Comparison of ENCODE assay signal across 11 cellular contexts in the genomic region with DNA sequence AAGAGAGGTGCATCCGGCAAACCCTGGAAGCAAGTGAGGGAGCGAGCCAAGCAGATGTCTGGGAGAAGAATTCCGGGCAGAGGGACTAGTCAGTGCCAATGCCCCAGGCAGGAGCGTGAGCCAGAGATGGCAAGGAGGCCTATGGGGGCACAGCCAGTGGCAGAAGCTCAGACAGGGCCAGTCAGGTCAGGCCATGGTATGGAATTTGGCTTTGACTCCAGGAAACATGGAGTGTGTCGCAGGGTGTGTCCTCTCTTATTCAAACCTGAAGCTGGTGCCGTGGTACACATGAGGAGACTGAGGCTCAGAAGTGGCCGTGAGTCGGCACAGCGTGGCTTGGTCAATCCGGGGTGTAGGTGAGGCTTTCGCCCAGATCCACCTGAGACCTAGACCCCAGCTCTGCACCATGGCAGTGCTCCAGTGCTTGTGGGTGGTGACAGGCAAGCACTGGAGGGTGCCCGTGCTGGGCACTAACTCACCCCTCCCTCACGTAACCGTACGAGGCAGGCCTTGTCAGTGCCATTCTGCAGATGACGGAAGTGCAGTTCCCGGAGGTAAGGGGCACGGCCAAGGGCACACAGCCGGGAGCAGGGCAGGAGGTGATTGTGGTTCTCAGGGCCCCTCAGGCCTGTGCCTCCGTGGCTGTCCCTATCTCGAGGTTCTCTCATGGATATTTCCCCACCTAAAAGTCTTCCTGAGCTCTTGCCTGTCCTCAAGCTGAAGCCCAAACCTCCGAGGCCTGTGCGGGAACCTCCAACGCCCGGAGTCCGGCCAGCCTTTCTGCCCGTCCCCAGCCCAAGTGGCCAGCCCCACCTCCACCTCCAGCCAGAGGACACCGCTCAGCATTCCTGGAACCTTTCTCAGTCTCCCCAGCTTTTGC. TPM values are rescaled to one million over a fixed set of nuclear protein-coding genes. Genes with fewer than 3 reads are reported as not detected.
A peak's percentile ranks its signal among the peaks of the same experiment; 100 is the strongest.
DNase-seq lines count a peak whose midpoint lies in the region; ATAC-seq and TF ChIP-seq lines count a peak whose summit lies in the region.
"Had no signal": no experiment of that assay in that cellular context is flagged by ENCODE, and none has a peak within 500 bp of the region (broad histone marks: within the 10 kb centered on the region; RNA-seq: fewer than 3 reads in every experiment).

No MANE protein-coding gene starts in this region.

- peak overlapping the region in 1 of 2 donors; percentile 75 for H3K27ac Mint-ChIP-seq in effector memory CD8-positive, alpha-beta T cell
- H3K27ac Mint-ChIP-seq: activated naive CD4-positive, alpha-beta T cell treated with anti-CD3 and anti-CD28 coated beads for 36 hours had no signal

- 87% methylated on average over 18 of the region's 28 CpGs; no CpG with 5 or more reads in 1 of the 2 experiments for WGBS in IMR-90 (ENCODE audit: extremely low coverage in 2 of 2, insufficient read length in 1 of 2), 2 experiments
- 77% methylated on average over 28 of the region's 28 CpGs for WGBS in prostate gland

- H2BK20ac ChIP-seq in IMR-90 (ENCODE audit: low read depth, low read length) = no peak overlapping the region

- TF ChIP-seq POLR2A in IMR-90 (IDR thresholded peaks at IDR 0.05; ENCODE audit: low read depth, low read length) = no peak
- no peak for TF ChIP-seq POLR2A in prostate gland (IDR thresholded peaks at IDR 0.05)

- DNase-seq in IMR-90 (no peak), prostate gland (ENCODE audit: low spot score) (peak; percentile 78), NCI-H526 (lab: John Stamatoyannopoulos, UW) (no peak)
- DNase-seq in effector memory CD8-positive, alpha-beta T cell = no peak
- DNase-seq: activated CD4-positive, alpha-beta memory T cell treated with anti-CD3 and anti-CD28 coated beads for 36 hours; activated naive CD4-positive, alpha-beta T cell treated with anti-CD3 and anti-CD28 coated beads for 36 hours; COR-L47; MM.1S had no signal

- in situ Hi-C loops in IMR-90 (cut with MboI; ENCODE audit: low sequenced_read_pairs) = no loop called here

- no peak for TF ChIP-seq RAD21 in IMR-90 (IDR thresholded peaks at IDR 0.05; ENCODE audit: low read length)

- H3K56ac ChIP-seq in IMR-90 (ENCODE audit: extremely low read depth, insufficient read depth, low read length) = no peak overlapping the region

- TF ChIP-seq CTCF in IMR-90 (conservative IDR thresholded peaks at IDR 0.05; ENCODE audit: low read depth, low read length) (no peak), prostate gland (IDR thresholded peaks at IDR 0.05) (no peak)

- ATAC-seq in IMR-90 (ENCODE audit: low read depth) (no peak), GM19351 (IDR thresholded peaks at IDR 0.05; ENCODE audit: unreplicated experiment) (no peak)
- no peak for ATAC-seq in effector memory CD8-positive, alpha-beta T cell (replicated peaks)

- H2BK15ac ChIP-seq in IMR-90 (ENCODE audit: low read depth, low read length) = no peak overlapping the region

- H3K18ac ChIP-seq in IMR-90 (ENCODE audit: low read depth, low read length) = no peak overlapping the region

- H3K9me3 ChIP-seq in IMR-90 (ENCODE audit: control insufficient read depth, insufficient read depth, low read length) (no peaks in the 10 kb centered on the region), prostate gland (no peaks in the 10 kb centered on the region)

- H3K36me3 Mint-ChIP-seq in effector memory CD8-positive, alpha-beta T cell (ENCODE audit: insufficient read depth) = peaks cover 5% of the 10 kb centered on the region
- H3K36me3 Mint-ChIP-seq: activated CD4-positive, alpha-beta memory T cell treated with anti-CD3 and anti-CD28 coated beads for 36 hours had no signal

- no peak overlapping the region for H3K4me2 ChIP-seq in IMR-90 (ENCODE audit: low read depth, low read length)

- CTCF ChIA-PET in IMR-90 (lab: Yijun Ruan, JAX) = interaction anchor here (0.7 to 1.4 kb wide), 2 partner anchors 15 to 66 kb away, joined by 5 to 6 read pairs; no protein-coding TSS in a partner anchor

- no TSS peak for BruUV-seq in IMR-90 (replicated peaks; lab: Mats Ljungman, UMichigan)

- H3K36me3 ChIP-seq in IMR-90 (ENCODE audit: control insufficient read depth, insufficient read depth, low read length) (no peaks in the 10 kb centered on the region), prostate gland (no peaks in the 10 kb centered on the region)

- no peak overlapping the region for H3K23ac ChIP-seq in IMR-90 (ENCODE audit: low read depth, low read length)

- H4K5ac ChIP-seq in IMR-90 (ENCODE audit: low read depth, low read length) = no peak overlapping the region

- H2AK9ac ChIP-seq in IMR-90 (replicated peaks; ENCODE audit: low read depth, low read length, poor library complexity) = peak overlapping the region; percentile 28

- no peak overlapping the region for H2BK120ac ChIP-seq in IMR-90 (ENCODE audit: low read depth, low read length)

- H4K91ac ChIP-seq in IMR-90 (ENCODE audit: insufficient read depth, low read depth, low read length) = no peak overlapping the region

- peaks cover 8% of the 10 kb centered on the region for H3K4me1 ChIP-seq in IMR-90 (ENCODE audit: control insufficient read depth, insufficient read depth, low read length)
- no peaks in the 10 kb centered on the region for H3K4me1 ChIP-seq in prostate gland (replicated peaks)

- dilution Hi-C loops in IMR-90 (cut with HindIII; ENCODE audit: low sequenced_read_pairs, unreplicated experiment) = no loop called here

- H3K4ac ChIP-seq in IMR-90 (ENCODE audit: low read depth, low read length) = no peak overlapping the region

- no peak overlapping the region for H3K27ac ChIP-seq in IMR-90 (ENCODE audit: insufficient read depth, low read length)
- H3K27ac ChIP-seq in prostate gland = peak overlapping the region in 1 of 2 donors; percentile 53

- no peak overlapping the region for H2AK5ac ChIP-seq in IMR-90 (ENCODE audit: low read depth, low read length)

- H3K9me1 ChIP-seq in IMR-90 (ENCODE audit: insufficient read depth, low read length) = peaks cover 4% of the 10 kb centered on the region

- no peaks in the 10 kb centered on the region for H3K79me1 ChIP-seq in IMR-90 (ENCODE audit: low read depth in 1 of 2, low read length in 2 of 2)

- no peak overlapping the region for H2BK5ac ChIP-seq in IMR-90 (ENCODE audit: low read depth, low read length, poor library complexity, severe bottlenecking)

- H3K27me3 Mint-ChIP-seq in effector memory CD8-positive, alpha-beta T cell = no peaks in the 10 kb centered on the region
- H3K27me3 Mint-ChIP-seq: activated CD4-positive, alpha-beta memory T cell treated with anti-CD3 and anti-CD28 coated beads for 36 hours had no signal

- H2AFZ ChIP-seq in IMR-90 (replicated peaks; ENCODE audit: low read length, poor library complexity) = no peak overlapping the region

- H3K4me3 ChIP-seq in IMR-90 (ENCODE audit: insufficient read depth, low read depth, low read length) (no peak overlapping the region), prostate gland (no peak overlapping the region)

- no peak overlapping the region for H3K14ac ChIP-seq in IMR-90 (replicated peaks; ENCODE audit: low read depth, low read length)

- peaks cover 25 to 46% of the 10 kb centered on the region in 2 donors for H3K4me1 Mint-ChIP-seq in effector memory CD8-positive, alpha-beta T cell (ENCODE audit: low read depth in 2 of 2)

- H3K9ac ChIP-seq in IMR-90 (ENCODE audit: low read depth, low read length) = no peak overlapping the region

- intact Hi-C loops in IMR-90 (cut with micrococcal nuclease) (no loop called here), prostate gland (cut with DNase I) (no loop called here)

- POLR2A ChIA-PET in IMR-90 (lab: Charles Lee; ENCODE audit: unreplicated experiment) = no interaction called here

- H3K27me3 ChIP-seq in IMR-90 (ENCODE audit: control insufficient read depth, insufficient read depth, low read length) (no peaks in the 10 kb centered on the region), prostate gland (replicated peaks; ENCODE audit: insufficient read depth) (no peaks in the 10 kb centered on the region)

- H4K20me1 ChIP-seq in IMR-90 (ENCODE audit: insufficient read depth, low read length) = no peaks in the 10 kb centered on the region

- peak overlapping the region; percentile 64 to 75 for H3K4me3 Mint-ChIP-seq in effector memory CD8-positive, alpha-beta T cell
- H3K4me3 Mint-ChIP-seq: activated CD4-positive, alpha-beta memory T cell treated with anti-CD3 and anti-CD28 coated beads for 36 hours; activated naive CD4-positive, alpha-beta T cell treated with anti-CD3 and anti-CD28 coated beads for 36 hours had no signal

- H3K9me3 Mint-ChIP-seq in effector memory CD8-positive, alpha-beta T cell = no peaks in the 10 kb centered on the region
- H3K9me3 Mint-ChIP-seq: activated CD4-positive, alpha-beta memory T cell treated with anti-CD3 and anti-CD28 coated beads for 36 hours; activated naive CD4-positive, alpha-beta T cell treated with anti-CD3 and anti-CD28 coated beads for 36 hours had no signal

- no peak overlapping the region for H4K8ac ChIP-seq in IMR-90 (ENCODE audit: low read depth in 2 of 2, low read length in 2 of 2)

TF ChIP-seq in IMR-90, 13 proteins besides CTCF, POLR2A, EP300 and RAD21 (continues in another document):
- TF ChIP-seq CEBPB (IDR thresholded peaks at IDR 0.05; ENCODE audit: low read depth, low read length) (no peak), NFE2L2 (IDR thresholded peaks at IDR 0.05; ENCODE audit: low read depth, low read length) (no peak)

RNA-seq across cellular contexts. Expression of a gene that starts 10.6 kb away (rescaled TPM):
- total RNA-seq in IMR-90 (2012; rRNA removed) (not detected in 2 replicates), prostate gland (10 to 100 TPM in 1 of 2 donors, 1 to 10 TPM in 1; 6.8 to 13.4 TPM)
- not detected in 2 replicates for polyA plus RNA-seq in IMR-90 (2012; rRNA removed)
- 0.03 TPM in 1 of 2 replicates, not detected in the other for polyA plus RNA-seq in IMR-90 (2012; cell fraction: cytosol; rRNA removed)
- polyA plus RNA-seq in IMR-90 (2012; cell fraction: nucleus; rRNA removed; ENCODE audit: low replicate concordance) = not detected in 2 replicates
- total RNA-seq: activated CD4-positive, alpha-beta memory T cell treated with anti-CD3 and anti-CD28 coated beads for 36 hours; activated naive CD4-positive, alpha-beta T cell treated with anti-CD3 and anti-CD28 coated beads for 36 hours; fibroblast of villous mesenchyme; T-helper 1 cell treated with Interleukin-12 subunit alpha and Interleukin-12 subunit beta and Interleukin-4 antibody, amounts not matched to agents 30 ng/mL and 1 ng/mL, for 36 hours had no signal

RNA-seq across cellular contexts. Expression of a gene that starts 19.5 kb away (rescaled TPM):
- total RNA-seq in IMR-90 (2012; rRNA removed) (29.2 and 32.4 TPM in 2 replicates), prostate gland (10 to 100 TPM; 53.1 to 93.7 TPM)
- polyA plus RNA-seq in IMR-90 (2012; rRNA removed) = 144 and 164 TPM in 2 replicates
- polyA plus RNA-seq in IMR-90 (2012; cell fraction: cytosol; rRNA removed) = 96.1 and 190 TPM in 2 replicates
- 451 and 1,131 TPM in 2 replicates for polyA plus RNA-seq in IMR-90 (2012; cell fraction: nucleus; rRNA removed; ENCODE audit: low replicate concordance)

RNA-seq across cellular contexts. Expression of a gene that starts 36.4 kb away (rescaled TPM):
- total RNA-seq in IMR-90 (2012; rRNA removed) (not detected in 2 replicates), prostate gland (under 1 TPM in 1 of 2 donors, not detected in 1; 0.91 TPM)
- not detected in 2 replicates for polyA plus RNA-seq in IMR-90 (2012; rRNA removed)
- not detected in 2 replicates for polyA plus RNA-seq in IMR-90 (2012; cell fraction: cytosol; rRNA removed)
- polyA plus RNA-seq in IMR-90 (2012; cell fraction: nucleus; rRNA removed; ENCODE audit: low replicate concordance) = not detected in 2 replicates
- total RNA-seq: activated CD4-positive, alpha-beta memory T cell treated with anti-CD3 and anti-CD28 coated beads for 36 hours; activated naive CD4-positive, alpha-beta T cell treated with anti-CD3 and anti-CD28 coated beads for 36 hours; fibroblast of villous mesenchyme; T-helper 1 cell treated with Interleukin-12 subunit alpha and Interleukin-12 subunit beta and Interleukin-4 antibody, amounts not matched to agents 30 ng/mL and 1 ng/mL, for 36 hours had no signal

RNA-seq across cellular contexts. Expression of a gene that starts 37.3 kb away (rescaled TPM):
- 238 and 484 TPM in 2 replicates for total RNA-seq in IMR-90 (2012; rRNA removed)
- polyA plus RNA-seq in IMR-90 (2012; rRNA removed) = 253 TPM in 2 replicates
- polyA plus RNA-seq in IMR-90 (2012; cell fraction: cytosol; rRNA removed) = 146 and 163 TPM in 2 replicates
- 79.5 and 128 TPM in 2 replicates for polyA plus RNA-seq in IMR-90 (2012; cell fraction: nucleus; rRNA removed; ENCODE audit: low replicate concordance)
- 100 to 1,000 TPM in 1 of 2 donors, 10 to 100 TPM in 1; 99.2 to 133 TPM for total RNA-seq in prostate gland

RNA-seq across cellular contexts. Expression of a gene that starts 60.0 kb away (rescaled TPM):
- not detected in 2 replicates for total RNA-seq in IMR-90 (2012; rRNA removed)
- polyA plus RNA-seq in IMR-90 (2012; rRNA removed) = 0.03 and 0.09 TPM in 2 replicates
- polyA plus RNA-seq in IMR-90 (2012; cell fraction: cytosol; rRNA removed) = 0.03 and 0.08 TPM in 2 replicates
- polyA plus RNA-seq in IMR-90 (2012; cell fraction: nucleus; rRNA removed; ENCODE audit: low replicate concordance) = 0.19 and 0.51 TPM in 2 replicates
- total RNA-seq in prostate gland = 1 to 10 TPM in 1 of 2 donors, not detected in 1; 1.3 TPM
- total RNA-seq: activated naive CD4-positive, alpha-beta T cell treated with anti-CD3 and anti-CD28 coated beads for 36 hours had no signal
